Comparison of ENCODE assay signal across 1 cellular context in genomic region chr2:191860760-191861466, GRCh38.
TF ChIP-seq lines count a peak whose summit lies in the region.

No MANE protein-coding gene starts in this region.

TF ChIP-seq in K562, 482 proteins besides CTCF, POLR2A, EP300 and RAD21:
- TF ChIP-seq UBTF (IDR thresholded peaks at IDR 0.05; ENCODE audit: borderline replicate concordance in 1 of 2, low read depth in 2 of 2, low read length in 2 of 2) = no peak
- no peak for TF ChIP-seq HDGF (IDR thresholded peaks at IDR 0.05)
- TF ChIP-seq ARID3B (CRISPR knock-in tag; IDR thresholded peaks at IDR 0.05; ENCODE audit: borderline replicate concordance) = no peak
- no peak for TF ChIP-seq RBBP5 (IDR thresholded peaks at IDR 0.05; ENCODE audit: borderline replicate concordance, insufficient read depth, low read length, poor library complexity, severe bottlenecking)
- TF ChIP-seq KDM2B (CRISPR knock-in tag; IDR thresholded peaks at IDR 0.05) = no peak
- peak; percentile 66; the same call in 1 of the 2 replicates for TF ChIP-seq ZNF12 (CRISPR knock-in tag; IDR thresholded peaks at IDR 0.05)
- TF ChIP-seq MEF2A (IDR thresholded peaks at IDR 0.05; ENCODE audit: control insufficient read depth, low read depth, low read length) = no peak
- TF ChIP-seq CCAR2 (IDR thresholded peaks at IDR 0.05; ENCODE audit: low read depth, low read length) = no peak
